In the genomic region with DNA sequence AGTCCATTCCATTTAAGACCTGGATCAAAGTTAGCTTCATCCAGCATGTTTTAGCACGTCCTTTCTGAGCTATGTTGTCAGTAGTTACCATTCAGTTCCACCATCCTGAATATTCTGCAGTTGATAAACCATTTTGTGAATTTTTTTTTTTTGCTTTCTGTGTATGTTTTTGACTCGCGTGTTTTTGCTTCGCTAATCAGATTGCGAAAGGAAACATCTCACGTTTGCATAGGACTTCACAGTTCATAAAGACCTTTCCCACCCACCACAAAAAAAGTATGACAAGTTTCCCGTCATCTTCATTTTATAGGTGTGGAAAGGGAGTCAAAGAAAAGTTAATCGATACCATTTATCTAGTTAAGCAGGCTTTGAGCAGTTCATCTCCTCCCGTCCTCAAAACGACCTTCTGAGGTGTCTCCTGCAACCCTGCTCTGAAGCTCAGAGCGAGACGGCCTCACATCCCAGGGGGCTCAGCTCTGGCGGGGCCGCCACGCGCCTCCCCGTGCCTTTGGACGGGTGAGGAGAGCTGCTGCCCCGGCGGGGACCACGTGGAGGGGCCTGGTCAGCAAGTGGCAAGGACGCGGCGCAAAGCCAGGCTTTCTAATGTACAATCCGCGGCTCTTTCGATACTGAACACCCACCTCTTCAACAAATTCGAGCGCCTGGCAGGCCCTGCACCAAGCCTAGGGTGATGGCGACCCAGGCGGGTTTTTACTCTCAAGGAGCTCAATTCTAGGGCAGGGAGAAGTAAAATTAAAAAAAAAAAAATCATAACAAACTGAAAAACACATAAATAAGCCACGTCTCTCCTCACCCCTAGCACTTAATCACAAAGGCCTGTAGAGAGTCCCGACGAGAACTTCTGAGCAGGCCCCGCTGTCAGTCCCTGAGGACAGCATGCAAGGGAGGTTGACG, we compare ENCODE assay signal across 8 cellular contexts. TPM values are rescaled to one million over a fixed set of nuclear protein-coding genes. Genes with fewer than 3 reads are reported as not detected.
A peak's percentile ranks its signal among the peaks of the same experiment; 100 is the strongest.
DNase-seq lines count a peak whose midpoint lies in the region; ATAC-seq and TF ChIP-seq lines count a peak whose summit lies in the region.

No MANE protein-coding gene starts in this region.

- H3K4me1 Mint-ChIP-seq in activated T-helper 1 cell treated with anti-CD3 and anti-CD28 coated beads, Interleukin-12 subunit alpha, Interleukin-12 subunit beta, Interleukin-2, Interleukin-4 antibody, amounts not matched to agents 30 ng/mL and 10 ng/mL and 1 ng/mL, durations not matched to agents 14 hours and 24 hours and 36 hours (ENCODE audit: low read depth) = peaks cover 21% of the 10 kb centered on the region

- peak overlapping the region; percentile 91 for H3K4me3 Mint-ChIP-seq in activated T-helper 1 cell treated with anti-CD3 and anti-CD28 coated beads, Interleukin-12 subunit alpha, Interleukin-12 subunit beta, Interleukin-2, Interleukin-4 antibody, amounts not matched to agents 30 ng/mL and 10 ng/mL and 1 ng/mL, durations not matched to agents 14 hours and 24 hours and 36 hours

- ATAC-seq in HG03354 (IDR thresholded peaks at IDR 0.05; ENCODE audit: poor library complexity, severe bottlenecking, unreplicated experiment) (peak; percentile 28), omental fat pad (ENCODE audit: low FRiP score) (peak; percentile 50), GM21447 (IDR thresholded peaks at IDR 0.05; ENCODE audit: unreplicated experiment) (no peak), GM18867 (IDR thresholded peaks at IDR 0.05; ENCODE audit: unreplicated experiment) (no peak)

- peak overlapping the region; percentile 98 for H3K4me3 ChIP-seq in GM12865 (ENCODE audit: low read depth, low read length)
- H3K4me3 ChIP-seq in foreskin fibroblast (ENCODE audit: low read depth in 1 of 2, low read length in 2 of 2) = peak overlapping the region; percentile 69 to 90

- peak overlapping the region; percentile 94 for H3K27ac Mint-ChIP-seq in activated T-helper 1 cell treated with anti-CD3 and anti-CD28 coated beads, Interleukin-12 subunit alpha, Interleukin-12 subunit beta, Interleukin-2, Interleukin-4 antibody, amounts not matched to agents 30 ng/mL and 10 ng/mL and 1 ng/mL, durations not matched to agents 14 hours and 24 hours and 36 hours

- TF ChIP-seq CTCF in GM12865 (IDR thresholded peaks at IDR 0.05; ENCODE audit: insufficient read depth, low read depth, low read length, missing control alignments) = no peak
- no peak for TF ChIP-seq CTCF in foreskin fibroblast (IDR thresholded peaks at IDR 0.05; ENCODE audit: low read depth, low read length)
- no peak for TF ChIP-seq CTCF in omental fat pad (IDR thresholded peaks at IDR 0.05)

- peaks cover 7% of the 10 kb centered on the region for H3K36me3 Mint-ChIP-seq in activated T-helper 1 cell treated with anti-CD3 and anti-CD28 coated beads, Interleukin-12 subunit alpha, Interleukin-12 subunit beta, Interleukin-2, Interleukin-4 antibody, amounts not matched to agents 30 ng/mL and 10 ng/mL and 1 ng/mL, durations not matched to agents 14 hours and 24 hours and 36 hours (ENCODE audit: low read depth)

- peaks cover 5% of the 10 kb centered on the region for H3K27me3 Mint-ChIP-seq in activated T-helper 1 cell treated with anti-CD3 and anti-CD28 coated beads, Interleukin-12 subunit alpha, Interleukin-12 subunit beta, Interleukin-2, Interleukin-4 antibody, amounts not matched to agents 30 ng/mL and 10 ng/mL and 1 ng/mL, durations not matched to agents 14 hours and 24 hours and 36 hours (ENCODE audit: insufficient read depth)

- H3K9me3 Mint-ChIP-seq in activated T-helper 1 cell treated with anti-CD3 and anti-CD28 coated beads, Interleukin-12 subunit alpha, Interleukin-12 subunit beta, Interleukin-2, Interleukin-4 antibody, amounts not matched to agents 30 ng/mL and 10 ng/mL and 1 ng/mL, durations not matched to agents 14 hours and 24 hours and 36 hours = peaks cover 10% of the 10 kb centered on the region

- DNase-seq in GM12865 (ENCODE audit: low read depth) (no peak), foreskin fibroblast (peak in 1 of 2 donors; percentile 71), omental fat pad (ENCODE audit: low spot score) (no peak), NCI-H2081 treated with DMSO at 0.1 percent for 48 hours (lab: John Stamatoyannopoulos, UW) (no peak)
- DNase-seq in activated T-helper 1 cell treated with anti-CD3 and anti-CD28 coated beads, Interleukin-12 subunit alpha, Interleukin-12 subunit beta, Interleukin-2, Interleukin-4 antibody, amounts not matched to agents 30 ng/mL and 10 ng/mL and 1 ng/mL, durations not matched to agents 14 hours and 24 hours and 36 hours (ENCODE audit: low spot score) = peak; percentile 2

- intact Hi-C loops in activated T-helper 1 cell treated with anti-CD3 and anti-CD28 coated beads, Interleukin-12 subunit alpha, Interleukin-12 subunit beta, Interleukin-2, Interleukin-4 antibody, amounts not matched to agents 30 ng/mL and 10 ng/mL and 1 ng/mL, durations not matched to agents 14 hours and 24 hours and 36 hours (cut with micrococcal nuclease) = loop anchor here (1.0 to 5.0 kb wide), 5 partner anchors 52 to 597 kb away; a partner anchor contains a TSS

RNA-seq across cellular contexts. Expression of a gene that starts 1.0 kb away (rescaled TPM):
- 25.5 and 25.9 TPM in 2 replicates for total RNA-seq in activated T-helper 1 cell treated with anti-CD3 and anti-CD28 coated beads, Interleukin-12 subunit alpha, Interleukin-12 subunit beta, Interleukin-2, Interleukin-4 antibody, amounts not matched to agents 30 ng/mL and 10 ng/mL and 1 ng/mL, durations not matched to agents 14 hours and 24 hours and 36 hours
- total RNA-seq in omental fat pad = 10 to 100 TPM; 26.4 to 43.7 (median 35.9) TPM

RNA-seq across cellular contexts. Expression of a gene that starts 32.2 kb away (rescaled TPM):
- 3.9 and 5.2 TPM in 2 replicates for total RNA-seq in activated T-helper 1 cell treated with anti-CD3 and anti-CD28 coated beads, Interleukin-12 subunit alpha, Interleukin-12 subunit beta, Interleukin-2, Interleukin-4 antibody, amounts not matched to agents 30 ng/mL and 10 ng/mL and 1 ng/mL, durations not matched to agents 14 hours and 24 hours and 36 hours
- total RNA-seq in omental fat pad = 10 to 100 TPM in 2 of 4 donors, 1 to 10 TPM in 2; 9.7 to 17.5 (median 11.9) TPM

Comparison
In these comparisons a context has a peak if more than half of its experiments do, and no peak if none do; other contexts are left out.
1. ATAC-seq: peak in HG03354 (single experiment) and omental fat pad (single experiment); none in GM21447 (single experiment) and GM18867 (single experiment).